In the genomic region with DNA sequence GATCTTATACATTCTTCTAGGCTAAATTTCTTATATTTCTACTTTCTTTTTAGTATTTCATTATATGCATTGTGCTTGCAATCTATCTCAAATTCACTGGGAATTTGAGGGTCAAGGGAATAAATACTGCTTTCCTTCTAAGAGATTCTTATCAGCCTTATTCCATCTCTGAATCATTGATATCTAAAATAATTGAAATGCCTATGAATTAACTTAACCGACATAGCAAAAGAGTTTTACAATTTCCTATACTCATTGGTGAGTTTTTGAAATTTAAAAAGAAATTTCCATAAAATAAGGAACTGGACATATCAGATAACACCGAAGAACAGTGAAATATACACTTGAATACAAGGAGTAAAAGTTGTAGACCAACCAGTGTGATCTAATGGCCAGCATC, we compare ENCODE assay signal across 34 cellular contexts.
"Had no signal": no experiment of that assay in that cellular context is flagged by ENCODE, and none has a peak within 500 bp of the region (broad histone marks: within the 10 kb centered on the region; RNA-seq: fewer than 3 reads in every experiment).

No MANE protein-coding gene starts in this region.

- H3K27me3 ChIP-seq: MG63 had no signal

- H3K9me3 ChIP-seq: MG63 had no signal

- H3K9ac ChIP-seq: KMS-11 had no signal

- H3K4me2 ChIP-seq: KMS-11 had no signal

- DNase-seq: Karpas-422, Kasumi-1, KG1, MG63, MM.1S, MV-4-11, NCI-H1048, NCI-H1092, NCI-H1092 treated with DMSO at 0.1 percent for 48 hours, NCI-H1105, NCI-H1105 treated with DMSO at 0.1 percent for 48 hours, NCI-H1417, NCI-H1417 treated with DMSO at 0.1 percent for 48 hours, NCI-H1436, NCI-H1436 treated with DMSO at 0.1 percent for 48 hours, NCI-H146, NCI-H1694, NCI-H187, NCI-H187 treated with DMSO at 0.1 percent for 48 hours, NCI-H1930, NCI-H2029 treated with DMSO at 0.1 percent for 48 hours, NCI-H2081, NCI-H2081 treated with DMSO at 0.1 percent for 48 hours, NCI-H2107, NCI-H2171, NCI-H2171 treated with DMSO at 0.1 percent for 48 hours, NCI-H2227 treated with DMSO at 0.1 percent for 48 hours, NCI-H226, NCI-H345, NCI-H446, NCI-H446 treated with DMSO at 0.1 percent for 48 hours, NCI-H510A, NCI-H510A treated with DMSO at 0.1 percent for 48 hours had no signal

- H3K4me3 ChIP-seq: MG63 had no signal

- H3K36me3 ChIP-seq: MG63 had no signal

- H3K27ac ChIP-seq: KMS-11 had no signal
